In genomic region chr2:48249093-48249492, GRCh38 we compare ENCODE assay signal across 9 cellular contexts.
A peak's percentile ranks its signal among the peaks of the same experiment; 100 is the strongest.
DNase-seq lines count a peak whose midpoint lies in the region; TF ChIP-seq lines count a peak whose summit lies in the region.
"Had no signal": no experiment of that assay in that cellular context is flagged by ENCODE, and none has a peak within 500 bp of the region (broad histone marks: within the 10 kb centered on the region; RNA-seq: fewer than 3 reads in every experiment).

No MANE protein-coding gene starts in this region.

- no peaks in the 10 kb centered on the region for H3K27me3 Mint-ChIP-seq in activated naive CD4-positive, alpha-beta T cell treated with anti-CD3 and anti-CD28 coated beads, Interleukin-2, amount 10 ng/mL, durations not matched to agents 7 days and 5 days
- H3K27me3 Mint-ChIP-seq: activated naive CD8-positive, alpha-beta T cell treated with anti-CD3 and anti-CD28 coated beads, Interleukin-2, amount 50 U/mL, for 24 hours had no signal

- TF ChIP-seq POLR2A in stomach (IDR thresholded peaks at IDR 0.05), result no peak

- H3K36me3 Mint-ChIP-seq in activated naive CD4-positive, alpha-beta T cell treated with anti-CD3 and anti-CD28 coated beads, Interleukin-2, amount 10 ng/mL, durations not matched to agents 7 days and 5 days, result no peaks in the 10 kb centered on the region

- H3K27ac ChIP-seq in HUES48 (ENCODE audit: low read depth, low read length) (peak overlapping the region; percentile 85), left ventricle myocardium inferior (replicated peaks) (peak overlapping the region; percentile 68), stomach (peak overlapping the region in 3 of 5 donors; percentile 15 to 56 (median 53))

- H3K36me3 ChIP-seq in HUES48 (ENCODE audit: control insufficient read depth, insufficient read depth, low read length) (no peaks in the 10 kb centered on the region), left ventricle myocardium inferior (no peaks in the 10 kb centered on the region), stomach (no peaks in the 10 kb centered on the region)

- H3K4me3 ChIP-seq in HUES48 (ENCODE audit: low read depth, low read length) (no peak overlapping the region), WI38 (ENCODE audit: low read depth, low read length) (peak overlapping the region; percentile 27; the same call in 1 of the 2 replicates), left ventricle myocardium inferior (peak overlapping the region; percentile 0), stomach (no peak overlapping the region)

- H3K4me3 Mint-ChIP-seq in activated naive CD4-positive, alpha-beta T cell treated with anti-CD3 and anti-CD28 coated beads, Interleukin-2, amount 10 ng/mL, durations not matched to agents 7 days and 5 days, result no peak overlapping the region
- H3K4me3 Mint-ChIP-seq: activated naive CD8-positive, alpha-beta T cell treated with anti-CD3 and anti-CD28 coated beads, Interleukin-2, amount 50 U/mL, for 24 hours had no signal

- H3K27ac Mint-ChIP-seq in activated naive CD4-positive, alpha-beta T cell treated with anti-CD3 and anti-CD28 coated beads, Interleukin-2, amount 10 ng/mL, durations not matched to agents 7 days and 5 days, result no peak overlapping the region
- H3K27ac Mint-ChIP-seq: activated naive CD8-positive, alpha-beta T cell treated with anti-CD3 and anti-CD28 coated beads, Interleukin-2, amount 50 U/mL, for 24 hours had no signal

- H3K9me3 ChIP-seq in HUES48 (ENCODE audit: control insufficient read depth, insufficient read depth, low read length), result no peaks in the 10 kb centered on the region
- H3K9me3 ChIP-seq in left ventricle myocardium inferior (replicated peaks), result no peaks in the 10 kb centered on the region
- no peaks in the 10 kb centered on the region for H3K9me3 ChIP-seq in stomach

- intact Hi-C loops in left ventricle myocardium inferior (cut with micrococcal nuclease) (no loop called here), stomach (cut with DNase I; ENCODE audit: low total_unique reads) (no loop called here)

- CTCF ChIA-PET in activated naive CD4-positive, alpha-beta T cell treated with anti-CD3 and anti-CD28 coated beads, Interleukin-2, amount 10 ng/mL, durations not matched to agents 7 days and 5 days (lab: Charles Lee), result no interaction called here

- no peaks in the 10 kb centered on the region for H3K9me3 Mint-ChIP-seq in activated naive CD4-positive, alpha-beta T cell treated with anti-CD3 and anti-CD28 coated beads, Interleukin-2, amount 10 ng/mL, durations not matched to agents 7 days and 5 days
- H3K9me3 Mint-ChIP-seq: activated naive CD8-positive, alpha-beta T cell treated with anti-CD3 and anti-CD28 coated beads, Interleukin-2, amount 50 U/mL, for 24 hours had no signal

- H3K4me1 ChIP-seq in HUES48 (ENCODE audit: control insufficient read depth, insufficient read depth, low read length) (peaks cover 18% of the 10 kb centered on the region), left ventricle myocardium inferior (peaks cover 38% of the 10 kb centered on the region), stomach (peaks cover 8 to 30% (median 17%) of the 10 kb centered on the region in 4 donors)

- no peak overlapping the region for H3K9ac ChIP-seq in HUES48 (ENCODE audit: low read depth, low read length)

- 38 to 72% (median 65%) methylated on average over 2 of the region's 2 CpGs for WGBS in stomach, 5 donors

- DNase-seq in left ventricle myocardium inferior (no peak), stomach (no peak), NCI-H187 treated with DMSO at 0.1 percent for 48 hours (lab: John Stamatoyannopoulos, UW) (no peak), SHP77 (lab: John Stamatoyannopoulos, UW) (no peak), germinal center (ENCODE audit: low spot score) (no peak)
- no peak for DNase-seq in activated naive CD4-positive, alpha-beta T cell treated with anti-CD3 and anti-CD28 coated beads, Interleukin-2, amount 10 ng/mL, durations not matched to agents 7 days and 5 days
- DNase-seq: activated naive CD8-positive, alpha-beta T cell treated with anti-CD3 and anti-CD28 coated beads, Interleukin-2, amount 50 U/mL, for 24 hours had no signal

- TF ChIP-seq EP300 in stomach (IDR thresholded peaks at IDR 0.05), result no peak

- H3K27me3 ChIP-seq in HUES48 (ENCODE audit: control insufficient read depth, insufficient read depth, low read length) (no peaks in the 10 kb centered on the region), left ventricle myocardium inferior (ENCODE audit: low read depth) (no peaks in the 10 kb centered on the region), stomach (no peaks in the 10 kb centered on the region)

- TF ChIP-seq CTCF in WI38 (IDR thresholded peaks at IDR 0.05; ENCODE audit: low read depth, low read length), result no peak
- no peak for TF ChIP-seq CTCF in left ventricle myocardium inferior (IDR thresholded peaks at IDR 0.05; ENCODE audit: borderline replicate concordance)
- TF ChIP-seq CTCF in stomach (IDR thresholded peaks at IDR 0.05), result no peak

- H3K4me1 Mint-ChIP-seq in activated naive CD4-positive, alpha-beta T cell treated with anti-CD3 and anti-CD28 coated beads, Interleukin-2, amount 10 ng/mL, durations not matched to agents 7 days and 5 days, result peaks cover 12% of the 10 kb centered on the region

Comparison
In these comparisons a context has a peak if more than half of its experiments do, and no peak if none do; other contexts are left out.
1. H3K4me3 ChIP-seq: peak in WI38 (single experiment) and left ventricle myocardium inferior (single experiment); none in HUES48 (single experiment) and stomach (0 of 4).
2. Peak in every context shown above with its lines, with median percentiles within 50 percentile points of each other: H3K27ac ChIP-seq.